In genomic region chr18:51196811-51197660, GRCh38 we compare ENCODE assay signal across 8 cellular contexts. TPM values are rescaled to one million over a fixed set of nuclear protein-coding genes. Genes with fewer than 3 reads are reported as not detected.
DNase-seq lines count a peak whose midpoint lies in the region; ATAC-seq and TF ChIP-seq lines count a peak whose summit lies in the region.

No MANE protein-coding gene starts in this region.

- H3K9me3 ChIP-seq in HUES48 (ENCODE audit: control insufficient read depth, insufficient read depth, low read length), result no peaks in the 10 kb centered on the region

- no peak for TF ChIP-seq CTCF in coronary artery (IDR thresholded peaks at IDR 0.05)

- H3K27ac ChIP-seq in HUES48 (ENCODE audit: low read depth, low read length), result peak overlapping the region; percentile 90
- H3K27ac ChIP-seq in coronary artery, result peak overlapping the region; percentile 98 to 100

- no peaks in the 10 kb centered on the region for H3K27me3 ChIP-seq in HUES48 (ENCODE audit: control insufficient read depth, insufficient read depth, low read length)

- peak overlapping the region; percentile 90 for H3K9ac ChIP-seq in HUES48 (ENCODE audit: low read depth, low read length)

- H3K4me3 ChIP-seq in HUES48 (ENCODE audit: low read depth, low read length) (peak overlapping the region; percentile 87), coronary artery (peak overlapping the region; percentile 95)

- DNase-seq in DMS53 (lab: John Stamatoyannopoulos, UW), result peak; percentile 89
- DNase-seq in T-helper 22 cell (ENCODE audit: low read depth), result peak; percentile 17
- DNase-seq in coronary artery (ENCODE audit: low spot score), result peak; percentile 76
- no peak for DNase-seq in left lobe of liver (ENCODE audit: low spot score)
- peak; percentile 5 to 14 for DNase-seq in stimulated activated CD8-positive, alpha-beta memory T cell treated with anti-CD3 and anti-CD28 coated beads, Interleukin-15, amount 100 ng/mL, for 4 hours (ENCODE audit: low read depth in 2 of 2)
- no peak for DNase-seq in NCI-H1436 treated with DMSO at 0.1 percent for 48 hours (lab: John Stamatoyannopoulos, UW)

- peaks cover 16% of the 10 kb centered on the region; the same call in 1 of the 2 replicates for H3K36me3 ChIP-seq in HUES48 (ENCODE audit: control insufficient read depth, insufficient read depth, low read length)

- ATAC-seq in GM19468 (IDR thresholded peaks at IDR 0.05; ENCODE audit: extremely low read depth, unreplicated experiment) (peak; percentile 32), left lobe of liver (peak; percentile 4)

- H3K4me1 ChIP-seq in HUES48 (ENCODE audit: control insufficient read depth, insufficient read depth, low read length), result peaks cover 29% of the 10 kb centered on the region

RNA-seq across cellular contexts. Expression of gene MEX3C, which starts 0.4 kb away (rescaled TPM):
- 6.6 TPM for total RNA-seq in left lobe of liver

Comparison
In these comparisons a context has a peak if more than half of its experiments do, and no peak if none do; other contexts are left out.
1. DNase-seq: peak in DMS53 (single experiment), T-helper 22 cell (single experiment), coronary artery (single experiment) and stimulated activated CD8-positive, alpha-beta memory T cell treated with anti-CD3 and anti-CD28 coated beads, Interleukin-15, amount 100 ng/mL, for 4 hours (2 of 2); none in left lobe of liver (single experiment) and NCI-H1436 treated with DMSO at 0.1 percent for 48 hours (single experiment).